In genomic region chr16:66036162-66036561, GRCh38 we compare ENCODE assay signal across 23 cellular contexts.
DNase-seq lines count a peak whose midpoint lies in the region; ATAC-seq and TF ChIP-seq lines count a peak whose summit lies in the region.
"Had no signal": no experiment of that assay in that cellular context is flagged by ENCODE, and none has a peak within 500 bp of the region (broad histone marks: within the 10 kb centered on the region; RNA-seq: fewer than 3 reads in every experiment).

No MANE protein-coding gene starts in this region.

- intact Hi-C loops in left ventricle myocardium superior (cut with micrococcal nuclease) = no loop called here

- ATAC-seq in SK-N-SH treated with all-trans-retinoic acid at 6 μM for 48 hours = 0 out of 3 replicates have a peak, but pooled peaks have one; percentile 11
- peak; percentile 81 for ATAC-seq in left ventricle myocardium superior
- ATAC-seq in thoracic aorta (ENCODE audit: insufficient number of reproducible peaks, low FRiP score, low read depth) = no peak
- ATAC-seq in HG03354 (IDR thresholded peaks at IDR 0.05; ENCODE audit: poor library complexity, severe bottlenecking, unreplicated experiment) = no peak
- ATAC-seq in GM21381 (IDR thresholded peaks at IDR 0.05; ENCODE audit: unreplicated experiment) = no peak
- ATAC-seq: GM12878 had no signal

- H3K4me3 ChIP-seq in thoracic aorta = peak overlapping the region; percentile 8
- H3K4me3 ChIP-seq: GM12878, ovary, uterus had no signal

- no peak for TF ChIP-seq CTCF in thoracic aorta (IDR thresholded peaks at IDR 0.05)

- no peaks in the 10 kb centered on the region for H3K36me3 ChIP-seq in thoracic aorta
- H3K36me3 ChIP-seq: ovary, uterus had no signal

- H3K4me1 ChIP-seq in thoracic aorta (ENCODE audit: control insufficient read depth in 1 of 2, low read depth in 2 of 2) = peaks cover 15 to 32% of the 10 kb centered on the region in 2 donors
- H3K4me1 ChIP-seq: uterus had no signal

- H3K9me3 ChIP-seq in thoracic aorta = no peaks in the 10 kb centered on the region
- H3K9me3 ChIP-seq: ovary, uterus had no signal

- no peaks in the 10 kb centered on the region for H3K27me3 ChIP-seq in thoracic aorta (replicated peaks; ENCODE audit: insufficient read depth)
- H3K27me3 ChIP-seq: ovary, uterus had no signal

- peak overlapping the region; percentile 11 to 31 for H3K27ac ChIP-seq in thoracic aorta
- H3K27ac ChIP-seq: ovary, uterus had no signal

- DNase-seq in NCI-H748 (lab: John Stamatoyannopoulos, UW; ENCODE audit: unreplicated experiment) (peak; percentile 30), NCI-H748 treated with DMSO at 0.1 percent for 48 hours (lab: John Stamatoyannopoulos, UW) (no peak), left ventricle myocardium superior (no peak), thoracic aorta (ENCODE audit: low spot score) (no peak), NCI-H1048 (lab: John Stamatoyannopoulos, UW) (no peak)
- DNase-seq: 8988T; activated gamma-delta T cell treated with Interleukin-2 at 50 U/mL for 16 hours; activated T-cell treated with anti-CD3 and anti-CD28 coated beads for 4 hours; C1 segment of cervical spinal cord; effector memory CD4-positive, alpha-beta T cell; GF-D8; H9; naive B cell; NCI-H187; NCI-H446 treated with DMSO at 0.1 percent for 48 hours; ovary; small intestine; stimulated activated CD4-positive, alpha-beta T cell treated with anti-CD3 and anti-CD28 coated beads, Interleukin-4, amount 100 ng/mL, for 24 hours; uterus had no signal

TF ChIP-seq in SK-N-SH treated with all-trans-retinoic acid at 6 μM for 48 hours, 23 proteins besides CTCF, POLR2A, EP300 and RAD21:
- TF ChIP-seq PATZ1 (CRISPR knock-in tag; IDR thresholded peaks at IDR 0.05; ENCODE audit: borderline replicate concordance) (no peak), CSRNP3 (CRISPR knock-in tag; IDR thresholded peaks at IDR 0.05) (no peak), ZC3H10 (CRISPR knock-in tag; IDR thresholded peaks at IDR 0.05) (no peak), ZNF70 (CRISPR knock-in tag; IDR thresholded peaks at IDR 0.05) (no peak), SNAI2 (CRISPR knock-in tag; IDR thresholded peaks at IDR 0.05) (no peak), POU6F1 (CRISPR knock-in tag; IDR thresholded peaks at IDR 0.05; ENCODE audit: borderline replicate concordance, low read depth) (no peak), TCF4 (CRISPR knock-in tag; IDR thresholded peaks at IDR 0.05; ENCODE audit: borderline replicate concordance) (no peak), ZNF8 (CRISPR knock-in tag; IDR thresholded peaks at IDR 0.05) (no peak), CSDC2 (CRISPR knock-in tag; IDR thresholded peaks at IDR 0.05) (no peak), CREB5 (CRISPR knock-in tag; IDR thresholded peaks at IDR 0.05; ENCODE audit: low read depth) (no peak), ZFP30 (CRISPR knock-in tag; IDR thresholded peaks at IDR 0.05) (no peak), ISL1 (CRISPR knock-in tag; IDR thresholded peaks at IDR 0.05) (no peak), TSHZ2 (CRISPR knock-in tag; IDR thresholded peaks at IDR 0.05) (no peak), OSR1 (CRISPR knock-in tag; IDR thresholded peaks at IDR 0.05) (no peak)

Comparison
In these comparisons a context has a peak if more than half of its experiments do, and no peak if none do; other contexts are left out.
1. ATAC-seq: peak in SK-N-SH treated with all-trans-retinoic acid at 6 μM for 48 hours (single experiment) and left ventricle myocardium superior (single experiment); none in thoracic aorta (single experiment), HG03354 (single experiment) and GM21381 (single experiment).